1 cellular context compared by ENCODE assay signal in the genomic region with DNA sequence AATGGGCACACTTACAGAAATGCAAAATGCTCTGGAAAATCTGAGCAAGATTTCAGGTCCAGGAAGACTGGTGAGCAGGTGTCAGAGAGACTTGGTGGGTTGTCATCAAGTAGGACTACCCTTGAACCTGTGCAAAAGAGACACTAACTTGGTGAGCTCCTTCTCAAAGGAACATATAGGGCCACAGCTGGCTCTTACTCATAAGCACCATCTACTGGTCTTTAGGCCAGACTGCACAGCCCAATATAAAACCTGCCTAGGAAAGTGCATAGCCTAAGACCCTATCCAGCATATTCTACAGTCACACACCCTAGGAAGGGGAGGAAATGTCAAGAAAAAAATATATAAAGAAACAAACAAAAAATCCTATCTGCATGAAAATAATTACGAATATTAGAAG.
TF ChIP-seq lines count a peak whose summit lies in the region.

No MANE protein-coding gene starts in this region.

TF ChIP-seq in GM23338, 12 proteins besides CTCF, POLR2A, EP300 and RAD21 (continued from another document):
- TF ChIP-seq, protein P1, sequence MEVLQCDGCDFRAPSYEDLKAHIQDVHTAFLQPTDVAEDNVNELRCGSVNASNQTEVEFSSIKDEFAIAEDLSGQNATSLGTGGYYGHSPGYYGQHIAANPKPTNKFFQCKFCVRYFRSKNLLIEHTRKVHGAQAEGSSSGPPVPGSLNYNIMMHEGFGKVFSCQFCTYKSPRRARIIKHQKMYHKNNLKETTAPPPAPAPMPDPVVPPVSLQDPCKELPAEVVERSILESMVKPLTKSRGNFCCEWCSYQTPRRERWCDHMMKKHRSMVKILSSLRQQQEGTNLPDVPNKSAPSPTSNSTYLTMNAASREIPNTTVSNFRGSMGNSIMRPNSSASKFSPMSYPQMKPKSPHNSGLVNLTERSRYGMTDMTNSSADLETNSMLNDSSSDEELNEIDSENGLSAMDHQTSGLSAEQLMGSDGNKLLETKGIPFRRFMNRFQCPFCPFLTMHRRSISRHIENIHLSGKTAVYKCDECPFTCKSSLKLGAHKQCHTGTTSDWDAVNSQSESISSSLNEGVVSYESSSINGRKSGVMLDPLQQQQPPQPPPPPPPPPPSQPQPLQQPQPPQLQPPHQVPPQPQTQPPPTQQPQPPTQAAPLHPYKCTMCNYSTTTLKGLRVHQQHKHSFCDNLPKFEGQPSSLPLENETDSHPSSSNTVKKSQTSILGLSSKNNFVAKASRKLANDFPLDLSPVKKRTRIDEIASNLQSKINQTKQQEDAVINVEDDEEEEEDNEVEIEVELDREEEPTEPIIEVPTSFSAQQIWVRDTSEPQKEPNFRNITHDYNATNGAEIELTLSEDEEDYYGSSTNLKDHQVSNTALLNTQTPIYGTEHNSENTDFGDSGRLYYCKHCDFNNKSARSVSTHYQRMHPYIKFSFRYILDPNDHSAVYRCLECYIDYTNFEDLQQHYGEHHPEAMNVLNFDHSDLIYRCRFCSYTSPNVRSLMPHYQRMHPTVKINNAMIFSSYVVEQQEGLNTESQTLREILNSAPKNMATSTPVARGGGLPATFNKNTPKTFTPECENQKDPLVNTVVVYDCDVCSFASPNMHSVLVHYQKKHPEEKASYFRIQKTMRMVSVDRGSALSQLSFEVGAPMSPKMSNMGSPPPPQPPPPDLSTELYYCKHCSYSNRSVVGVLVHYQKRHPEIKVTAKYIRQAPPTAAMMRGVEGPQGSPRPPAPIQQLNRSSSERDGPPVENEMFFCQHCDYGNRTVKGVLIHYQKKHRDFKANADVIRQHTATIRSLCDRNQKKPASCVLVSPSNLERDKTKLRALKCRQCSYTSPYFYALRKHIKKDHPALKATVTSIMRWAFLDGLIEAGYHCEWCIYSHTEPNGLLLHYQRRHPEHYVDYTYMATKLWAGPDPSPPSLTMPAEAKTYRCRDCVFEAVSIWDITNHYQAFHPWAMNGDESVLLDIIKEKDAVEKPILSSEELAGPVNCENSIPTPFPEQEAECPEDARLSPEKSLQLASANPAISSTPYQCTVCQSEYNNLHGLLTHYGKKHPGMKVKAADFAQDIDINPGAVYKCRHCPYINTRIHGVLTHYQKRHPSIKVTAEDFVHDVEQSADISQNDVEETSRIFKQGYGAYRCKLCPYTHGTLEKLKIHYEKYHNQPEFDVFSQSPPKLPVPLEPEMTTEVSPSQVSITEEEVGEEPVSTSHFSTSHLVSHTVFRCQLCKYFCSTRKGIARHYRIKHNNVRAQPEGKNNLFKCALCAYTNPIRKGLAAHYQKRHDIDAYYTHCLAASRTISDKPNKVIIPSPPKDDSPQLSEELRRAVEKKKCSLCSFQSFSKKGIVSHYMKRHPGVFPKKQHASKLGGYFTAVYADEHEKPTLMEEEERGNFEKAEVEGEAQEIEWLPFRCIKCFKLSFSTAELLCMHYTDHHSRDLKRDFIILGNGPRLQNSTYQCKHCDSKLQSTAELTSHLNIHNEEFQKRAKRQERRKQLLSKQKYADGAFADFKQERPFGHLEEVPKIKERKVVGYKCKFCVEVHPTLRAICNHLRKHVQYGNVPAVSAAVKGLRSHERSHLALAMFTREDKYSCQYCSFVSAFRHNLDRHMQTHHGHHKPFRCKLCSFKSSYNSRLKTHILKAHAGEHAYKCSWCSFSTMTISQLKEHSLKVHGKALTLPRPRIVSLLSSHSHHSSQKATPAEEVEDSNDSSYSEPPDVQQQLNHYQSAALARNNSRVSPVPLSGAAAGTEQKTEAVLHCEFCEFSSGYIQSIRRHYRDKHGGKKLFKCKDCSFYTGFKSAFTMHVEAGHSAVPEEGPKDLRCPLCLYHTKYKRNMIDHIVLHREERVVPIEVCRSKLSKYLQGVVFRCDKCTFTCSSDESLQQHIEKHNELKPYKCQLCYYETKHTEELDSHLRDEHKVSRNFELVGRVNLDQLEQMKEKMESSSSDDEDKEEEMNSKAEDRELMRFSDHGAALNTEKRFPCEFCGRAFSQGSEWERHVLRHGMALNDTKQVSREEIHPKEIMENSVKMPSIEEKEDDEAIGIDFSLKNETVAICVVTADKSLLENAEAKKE (CRISPR knock-in tag; IDR thresholded peaks at IDR 0.05) = no peak
- no peak for TF ChIP-seq EZH2 (IDR thresholded peaks at IDR 0.05; ENCODE audit: low read depth, unreplicated experiment)
- no peak for TF ChIP-seq ZNF331 (CRISPR knock-in tag; IDR thresholded peaks at IDR 0.05; ENCODE audit: low read depth)
- TF ChIP-seq EZH2phosphoT487 (IDR thresholded peaks at IDR 0.05; ENCODE audit: unreplicated experiment) = no peak
- TF ChIP-seq NANOG (IDR thresholded peaks at IDR 0.05; ENCODE audit: borderline replicate concordance) = no peak
- TF ChIP-seq, protein P2, sequence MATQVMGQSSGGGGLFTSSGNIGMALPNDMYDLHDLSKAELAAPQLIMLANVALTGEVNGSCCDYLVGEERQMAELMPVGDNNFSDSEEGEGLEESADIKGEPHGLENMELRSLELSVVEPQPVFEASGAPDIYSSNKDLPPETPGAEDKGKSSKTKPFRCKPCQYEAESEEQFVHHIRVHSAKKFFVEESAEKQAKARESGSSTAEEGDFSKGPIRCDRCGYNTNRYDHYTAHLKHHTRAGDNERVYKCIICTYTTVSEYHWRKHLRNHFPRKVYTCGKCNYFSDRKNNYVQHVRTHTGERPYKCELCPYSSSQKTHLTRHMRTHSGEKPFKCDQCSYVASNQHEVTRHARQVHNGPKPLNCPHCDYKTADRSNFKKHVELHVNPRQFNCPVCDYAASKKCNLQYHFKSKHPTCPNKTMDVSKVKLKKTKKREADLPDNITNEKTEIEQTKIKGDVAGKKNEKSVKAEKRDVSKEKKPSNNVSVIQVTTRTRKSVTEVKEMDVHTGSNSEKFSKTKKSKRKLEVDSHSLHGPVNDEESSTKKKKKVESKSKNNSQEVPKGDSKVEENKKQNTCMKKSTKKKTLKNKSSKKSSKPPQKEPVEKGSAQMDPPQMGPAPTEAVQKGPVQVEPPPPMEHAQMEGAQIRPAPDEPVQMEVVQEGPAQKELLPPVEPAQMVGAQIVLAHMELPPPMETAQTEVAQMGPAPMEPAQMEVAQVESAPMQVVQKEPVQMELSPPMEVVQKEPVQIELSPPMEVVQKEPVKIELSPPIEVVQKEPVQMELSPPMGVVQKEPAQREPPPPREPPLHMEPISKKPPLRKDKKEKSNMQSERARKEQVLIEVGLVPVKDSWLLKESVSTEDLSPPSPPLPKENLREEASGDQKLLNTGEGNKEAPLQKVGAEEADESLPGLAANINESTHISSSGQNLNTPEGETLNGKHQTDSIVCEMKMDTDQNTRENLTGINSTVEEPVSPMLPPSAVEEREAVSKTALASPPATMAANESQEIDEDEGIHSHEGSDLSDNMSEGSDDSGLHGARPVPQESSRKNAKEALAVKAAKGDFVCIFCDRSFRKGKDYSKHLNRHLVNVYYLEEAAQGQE (IDR thresholded peaks at IDR 0.05; ENCODE audit: unreplicated experiment) = no peak
- TF ChIP-seq CREB1 (CRISPR knock-in tag; IDR thresholded peaks at IDR 0.05; ENCODE audit: low read depth) = no peak
- no peak for TF ChIP-seq JUNB (IDR thresholded peaks at IDR 0.05; ENCODE audit: unreplicated experiment)
- TF ChIP-seq POLR2AphosphoS5 (IDR thresholded peaks at IDR 0.05; ENCODE audit: low read depth) = no peak
